Comparison of ENCODE assay signal across 9 cellular contexts in the genomic region with DNA sequence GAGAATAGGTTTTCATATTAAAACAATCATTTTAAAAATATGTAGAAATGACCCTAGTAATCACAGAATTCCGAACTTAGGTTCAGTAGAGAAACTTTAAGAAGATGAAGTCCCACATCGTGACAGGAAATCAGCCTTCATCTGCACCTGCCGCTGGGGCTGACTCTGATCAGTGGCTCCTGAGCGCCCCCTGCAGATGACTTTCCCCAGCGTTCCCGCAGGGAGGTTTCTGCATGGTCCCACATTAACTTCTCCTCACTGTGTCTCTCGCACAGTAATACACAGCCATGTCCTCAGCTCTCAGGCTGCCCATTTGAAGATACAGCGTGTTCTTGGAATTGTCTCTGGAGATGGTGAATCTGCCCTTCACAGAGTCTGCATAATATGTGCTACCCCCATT.
A peak's percentile ranks its signal among the peaks of the same experiment; 100 is the strongest.
DNase-seq lines count a peak whose midpoint lies in the region; ATAC-seq, FAIRE-seq and TF ChIP-seq lines count a peak whose summit lies in the region.
"Had no signal": no experiment of that assay in that cellular context is flagged by ENCODE, and none has a peak within 500 bp of the region (broad histone marks: within the 10 kb centered on the region; RNA-seq: fewer than 3 reads in every experiment).

No MANE protein-coding gene starts in this region.

- H3K9me3 Mint-ChIP-seq in CD8-positive, alpha-beta memory T cell, result no peaks in the 10 kb centered on the region
- H3K9me3 Mint-ChIP-seq in activated CD8-positive, alpha-beta memory T cell treated with anti-CD3 and anti-CD28 coated beads, Interleukin-2, amount 10 ng/mL, durations not matched to agents 7 days and 5 days (ENCODE audit: low read depth), result no peaks in the 10 kb centered on the region

- H3K36me3 Mint-ChIP-seq in CD8-positive, alpha-beta memory T cell, result peaks cover 0 to 2% (median 0%) of the 10 kb centered on the region in 3 donors
- H3K36me3 Mint-ChIP-seq in activated CD8-positive, alpha-beta memory T cell treated with anti-CD3 and anti-CD28 coated beads, Interleukin-2, amount 10 ng/mL, durations not matched to agents 7 days and 5 days, result no peaks in the 10 kb centered on the region

- H3K4me3 ChIP-seq in CD8-positive, alpha-beta memory T cell (ENCODE audit: low read length), result no peak overlapping the region
- H3K4me3 ChIP-seq in ascending aorta, result no peak overlapping the region

- TF ChIP-seq POLR2A in H54 (IDR thresholded peaks at IDR 0.05; ENCODE audit: low read depth, low read length), result no peak

- no peak for ATAC-seq in activated CD8-positive, alpha-beta memory T cell treated with anti-CD3 and anti-CD28 coated beads, Interleukin-2, amount 10 ng/mL, durations not matched to agents 7 days and 5 days

- no peak overlapping the region for H3K27ac ChIP-seq in CD8-positive, alpha-beta memory T cell (ENCODE audit: low read depth, low read length)
- H3K27ac ChIP-seq in ascending aorta, result no peak overlapping the region

- peak; percentile 31 to 64 (median 39) for DNase-seq in CD8-positive, alpha-beta memory T cell
- DNase-seq in NCI-H2107 (lab: John Stamatoyannopoulos, UW) (peak; percentile 54), NCI-H2227 (lab: John Stamatoyannopoulos, UW; ENCODE audit: unreplicated experiment) (no peak), NCI-H526 treated with DMSO at 0.1 percent for 48 hours (lab: John Stamatoyannopoulos, UW) (no peak), H54 (ENCODE audit: insufficient read length, low spot score) (no peak), ascending aorta (ENCODE audit: low spot score in 2 of 2) (no peak)
- peak; percentile 61 for DNase-seq in activated CD8-positive, alpha-beta memory T cell treated with anti-CD3 and anti-CD28 coated beads, Interleukin-2, amount 10 ng/mL, durations not matched to agents 7 days and 5 days
- DNase-seq in stimulated activated CD4-positive, alpha-beta T cell treated with anti-CD3 and anti-CD28 coated beads, Interleukin-12 subunit alpha, Interleukin-12 subunit beta, amount 100 ng/mL, for 4 hours, result peak; percentile 57
- DNase-seq: mesendoderm had no signal

- POLR2A ChIA-PET in CD8-positive, alpha-beta memory T cell (lab: Charles Lee), result no interaction called here

- FAIRE-seq in H54 (lab: Jason Lieb, UNC), result no peak

- H3K4me1 ChIP-seq in CD8-positive, alpha-beta memory T cell (ENCODE audit: insufficient read depth, low read length), result peaks cover 6% of the 10 kb centered on the region
- H3K4me1 ChIP-seq in ascending aorta, result no peaks in the 10 kb centered on the region

- no peak overlapping the region for H3K27ac Mint-ChIP-seq in CD8-positive, alpha-beta memory T cell
- H3K27ac Mint-ChIP-seq in activated CD8-positive, alpha-beta memory T cell treated with anti-CD3 and anti-CD28 coated beads, Interleukin-2, amount 10 ng/mL, durations not matched to agents 7 days and 5 days, result no peak overlapping the region

- CTCF ChIA-PET in CD8-positive, alpha-beta memory T cell (lab: Charles Lee), result interaction anchor here (0.7 to 1.1 kb wide), 3 partner anchors 10 to 83 kb away, joined by 3 to 4 read pairs (median 3); no protein-coding TSS in a partner anchor
- CTCF ChIA-PET in activated CD8-positive, alpha-beta memory T cell treated with anti-CD3 and anti-CD28 coated beads, Interleukin-2, amount 10 ng/mL, durations not matched to agents 7 days and 5 days (lab: Charles Lee), result interaction anchor here (0.8 to 2.5 kb wide), 11 partner anchors 10 to 240 kb away, joined by 3 to 8 read pairs (median 4); no protein-coding TSS in a partner anchor

- H3K9me3 ChIP-seq in CD8-positive, alpha-beta memory T cell (ENCODE audit: low read length), result no peaks in the 10 kb centered on the region
- no peaks in the 10 kb centered on the region for H3K9me3 ChIP-seq in ascending aorta

- H3K4me3 Mint-ChIP-seq in CD8-positive, alpha-beta memory T cell, result no peak overlapping the region
- no peak overlapping the region for H3K4me3 Mint-ChIP-seq in activated CD8-positive, alpha-beta memory T cell treated with anti-CD3 and anti-CD28 coated beads, Interleukin-2, amount 10 ng/mL, durations not matched to agents 7 days and 5 days

- peaks cover 2 to 4% of the 10 kb centered on the region in 2 donors for H3K27me3 Mint-ChIP-seq in CD8-positive, alpha-beta memory T cell
- H3K27me3 Mint-ChIP-seq in activated CD8-positive, alpha-beta memory T cell treated with anti-CD3 and anti-CD28 coated beads, Interleukin-2, amount 10 ng/mL, durations not matched to agents 7 days and 5 days, result peaks cover 38% of the 10 kb centered on the region

- H3K4me1 Mint-ChIP-seq in CD8-positive, alpha-beta memory T cell, result peaks cover 7 to 27% (median 19%) of the 10 kb centered on the region in 3 donors
- H3K4me1 Mint-ChIP-seq in activated CD8-positive, alpha-beta memory T cell treated with anti-CD3 and anti-CD28 coated beads, Interleukin-2, amount 10 ng/mL, durations not matched to agents 7 days and 5 days, result peaks cover 17% of the 10 kb centered on the region

- no peak for TF ChIP-seq CTCF in ascending aorta (IDR thresholded peaks at IDR 0.05)

- H3K27me3 ChIP-seq in CD8-positive, alpha-beta memory T cell (ENCODE audit: insufficient read depth, low read length, poor library complexity, severe bottlenecking), result no peaks in the 10 kb centered on the region
- no peaks in the 10 kb centered on the region for H3K27me3 ChIP-seq in ascending aorta

- intact Hi-C loops in ascending aorta (cut with DNase I), result no loop called here

- no peaks in the 10 kb centered on the region for H3K36me3 ChIP-seq in CD8-positive, alpha-beta memory T cell (ENCODE audit: insufficient read depth, low read length)
- H3K36me3 ChIP-seq in ascending aorta, result no peaks in the 10 kb centered on the region

Comparison
In these comparisons a context has a peak if more than half of its experiments do, and no peak if none do; other contexts are left out.
1. DNase-seq: peak in CD8-positive, alpha-beta memory T cell (5 of 5), NCI-H2107 (single experiment), activated CD8-positive, alpha-beta memory T cell treated with anti-CD3 and anti-CD28 coated beads, Interleukin-2, amount 10 ng/mL, durations not matched to agents 7 days and 5 days (single experiment) and stimulated activated CD4-positive, alpha-beta T cell treated with anti-CD3 and anti-CD28 coated beads, Interleukin-12 subunit alpha, Interleukin-12 subunit beta, amount 100 ng/mL, for 4 hours (single experiment); none in NCI-H2227 (single experiment), NCI-H526 treated with DMSO at 0.1 percent for 48 hours (single experiment), H54 (single experiment) and ascending aorta (0 of 2).